In the genomic region with DNA sequence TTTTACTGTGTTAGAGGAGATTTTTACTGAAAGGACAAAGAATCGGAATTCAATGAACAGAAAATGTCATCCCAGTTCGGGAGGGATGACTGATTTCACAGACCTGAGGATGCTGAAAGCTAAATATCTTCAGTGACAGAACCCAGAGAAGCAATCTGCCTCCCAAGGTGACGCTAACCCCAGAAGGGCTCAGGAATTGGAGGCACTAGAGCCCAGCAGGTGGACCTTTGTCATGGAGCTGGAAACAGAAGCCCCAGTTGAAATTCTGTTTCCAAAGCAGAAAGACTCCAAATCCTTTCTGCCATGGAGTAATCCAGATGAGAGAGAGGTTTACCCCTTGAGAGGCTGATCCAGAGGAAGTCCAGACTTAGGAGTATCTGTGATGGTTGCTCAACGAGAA, we compare ENCODE assay signal across 7 cellular contexts.
DNase-seq lines count a peak whose midpoint lies in the region; ATAC-seq, FAIRE-seq and TF ChIP-seq lines count a peak whose summit lies in the region.
"Not testable (repeated sequence)": the region's sequence is repeated elsewhere in the genome, so short reads cannot be mapped to it uniquely, and the experiment has no call there.

No MANE protein-coding gene starts in this region.

- not testable (repeated sequence) for H4K8ac ChIP-seq in H9 (replicated peaks; ENCODE audit: insufficient read length, low read depth, low read length); H1 (ENCODE audit: extremely low read depth, insufficient read depth, low read length)

- not testable (repeated sequence) for H3K27me3 Mint-ChIP-seq in H9 (ENCODE audit: low read depth); WTC11 (ENCODE audit: low read depth); mesothelial cell of epicardium (ENCODE audit: low read depth)

- not testable (repeated sequence) for H3K23me2 ChIP-seq in H9 (ENCODE audit: insufficient read length, low read depth, low read length, poor library complexity, severe bottlenecking); H1 (ENCODE audit: low read depth, low read length)

- not testable (repeated sequence) for H3K9me3 ChIP-seq in A549; H9 (ENCODE audit: control insufficient read depth, low read depth, low read length); K562 (replicated peaks; ENCODE audit: control insufficient read depth, insufficient read depth, low read depth, low read length); H1 (ENCODE audit: insufficient read depth in 2 of 2, low read depth in 1 of 2, low read length in 1 of 2)

- in situ Hi-C loops in K562 (cut with MboI), result not testable (repeated sequence)

- H3K4me2 ChIP-seq in A549; H9 (ENCODE audit: insufficient read depth, insufficient read length, low read length); K562 (ENCODE audit: insufficient read depth, low read length); H1 (ENCODE audit: insufficient read depth in 1 of 2, low read depth in 2 of 2, low read length in 2 of 2): not testable (repeated sequence)

- FAIRE-seq in A549 (lab: Jason Lieb, UNC) (peak; percentile 72), GM12892 (lab: Jason Lieb, UNC) (peak; percentile 87), K562 (lab: Jason Lieb, UNC) (peak; percentile 23), H1 (lab: Jason Lieb, UNC) (peak; percentile 93)

- not testable (repeated sequence) for H2BK15ac ChIP-seq in H9 (ENCODE audit: low read depth, low read length); H1 (ENCODE audit: low read length)

- not testable (repeated sequence) for H3K18ac ChIP-seq in H9 (ENCODE audit: insufficient read length, low read depth, low read length); H1 (ENCODE audit: extremely low read depth, low read length)

- H3K79me2 ChIP-seq in H9 (ENCODE audit: insufficient read depth, low read length); K562 (ENCODE audit: control insufficient read depth, insufficient read depth, low read length); H1 (ENCODE audit: control insufficient read depth in 1 of 2, insufficient read depth in 2 of 2, low read length in 2 of 2): not testable (repeated sequence)

- H3K27ac Mint-ChIP-seq in H9 (peak overlapping the region in 2 of 3 experiments; percentile 80 to 82; a peak in 3 of 7 replicates), WTC11 (peak overlapping the region; percentile 94), mesothelial cell of epicardium (peak overlapping the region; percentile 19)

- intact Hi-C loops in K562 (cut with micrococcal nuclease), result not testable (repeated sequence)

- not testable (repeated sequence) for H4K91ac ChIP-seq in H9 (ENCODE audit: insufficient read length, low read depth, low read length); H1 (replicated peaks; ENCODE audit: insufficient read length, low read length)

- not testable (repeated sequence) for H3K27me3 ChIP-seq in H9 (ENCODE audit: insufficient read depth, low read length); H1 (replicated peaks in 1 of 4; ENCODE audit: control insufficient read depth in 3 of 4, extremely low read depth in 1 of 4, insufficient read depth in 3 of 4, low read length in 3 of 4)
- H3K27me3 ChIP-seq in K562 (ENCODE audit: control insufficient read depth in 2 of 2, insufficient read depth in 2 of 2, low read length in 2 of 2), result peaks cover 27 to 47% of the 10 kb centered on the region in 2 experiments

- POLR2A ChIA-PET in A549 (lab: Yijun Ruan, JAX); WTC11 (lab: Charles Lee); K562 (lab: Yijun Ruan, JAX): not testable (repeated sequence)
- POLR2A ChIA-PET in H1 (lab: Charles Lee; ENCODE audit: partially characterized antibody), result interaction anchor here (1.0 to 1.2 kb wide), 2 partner anchors 68 to 86 kb away, joined by 3 read pairs; no protein-coding TSS in a partner anchor

- not testable (repeated sequence) for H3T11ph ChIP-seq in H9 (ENCODE audit: low read length)

- H3K56ac ChIP-seq in H9 (ENCODE audit: insufficient read length, low read depth, low read length); H1 (replicated peaks; ENCODE audit: insufficient read length, low read depth, low read length): not testable (repeated sequence)

- not testable (repeated sequence) for H2BK5ac ChIP-seq in H9 (ENCODE audit: insufficient read length, low read length); H1 (ENCODE audit: low read depth, low read length)

- H3K4me3 Mint-ChIP-seq in H9, WTC11, mesothelial cell of epicardium: not testable (repeated sequence)

- WGBS in A549 (ENCODE audit: missing lambda C conversion rate), result 32% methylated on average over 4 of the region's 4 CpGs
- no CpG with 5 or more reads among the region's 4 CpGs for WGBS in H9 (ENCODE audit: extremely low coverage, insufficient read length, low lambda C conversion rate)
- 0% methylated on average over 4 of the region's 4 CpGs for WGBS in K562 (ENCODE audit: insufficient coverage, low coverage, missing lambda C conversion rate)
- 69% methylated on average over 4 of the region's 4 CpGs; no CpG with 5 or more reads in 1 of the 2 experiments for WGBS in H1 (ENCODE audit: extremely low coverage in 1 of 2, insufficient coverage in 1 of 2, insufficient read length in 1 of 2, insufficient replicate concordance in 2 of 2, low coverage in 1 of 2, low lambda C conversion rate in 2 of 2, missing lambda C conversion rate in 1 of 2), 2 experiments

- H2BK20ac ChIP-seq in H9 (ENCODE audit: low read depth, low read length, poor library complexity, severe bottlenecking); H1 (ENCODE audit: low read length): not testable (repeated sequence)

- BruUV-seq in K562 (replicated peaks; lab: Mats Ljungman, UMichigan), result not testable (repeated sequence)

- not testable (repeated sequence) for H3K27ac ChIP-seq in A549; K562 (ENCODE audit: extremely low read depth, low read depth, low read length); H1 (ENCODE audit: low read depth, low read length)
- peak overlapping the region; percentile 36 for H3K27ac ChIP-seq in H9 (ENCODE audit: insufficient read length, low read depth, low read length)

- H3K36me3 ChIP-seq in K562 (ENCODE audit: control insufficient read depth, insufficient read depth, low read length); H1 (ENCODE audit: control insufficient read depth in 2 of 4, insufficient read depth in 4 of 4, low read length in 3 of 4): not testable (repeated sequence)

- not testable (repeated sequence) for H4K5ac ChIP-seq in H9 (ENCODE audit: insufficient read length, low read depth, low read length); H1 (ENCODE audit: insufficient read length, low read depth, low read length)

- not testable (repeated sequence) for H3K4me1 ChIP-seq in A549; H9 (ENCODE audit: insufficient read depth, low read length); K562 (replicated peaks in 1 of 2; ENCODE audit: control insufficient read depth in 2 of 2, insufficient read depth in 2 of 2, low read length in 2 of 2); H1 (replicated peaks in 1 of 4; ENCODE audit: control insufficient read depth in 3 of 4, insufficient read depth in 4 of 4, low read length in 3 of 4)

- not testable (repeated sequence) for ATAC-seq in A549, K562
- peak; percentile 73 for ATAC-seq in WTC11

- H2AK5ac ChIP-seq in H9 (ENCODE audit: insufficient read length, low read length); H1 (ENCODE audit: low read depth, low read length): not testable (repeated sequence)

- not testable (repeated sequence) for H2AFZ ChIP-seq in H9 (ENCODE audit: low read length); K562 (ENCODE audit: low read depth, low read length); H1 (ENCODE audit: low read length)

- H3K4ac ChIP-seq in H9 (ENCODE audit: low read depth, low read length); H1 (replicated peaks; ENCODE audit: insufficient read length, low read depth, low read length): not testable (repeated sequence)

- H2BK120ac ChIP-seq in H9 (ENCODE audit: low read depth, low read length, poor library complexity, severe bottlenecking); H1 (replicated peaks; ENCODE audit: low read depth, low read length): not testable (repeated sequence)

- not testable (repeated sequence) for H3K14ac ChIP-seq in H9 (ENCODE audit: insufficient read depth, low read length); H1 (ENCODE audit: insufficient read length)

- not testable (repeated sequence) for H3K79me1 ChIP-seq in H9 (ENCODE audit: insufficient read depth, low read depth, low read length, poor library complexity, severe bottlenecking); H1 (ENCODE audit: low read depth, low read length)

- not testable (repeated sequence) for H3K9me1 ChIP-seq in K562 (ENCODE audit: control insufficient read depth, insufficient read depth, low read length)

- CTCF ChIA-PET in A549 (lab: Yijun Ruan, JAX), result interaction anchor here (0.6 to 1.4 kb wide), 2 partner anchors 26 to 1125 kb away, joined by 3 read pairs; no protein-coding TSS in a partner anchor
- CTCF ChIA-PET in WTC11 (lab: Charles Lee), result interaction anchor here (1.0 to 1.8 kb wide), 3 partner anchors 31 to 75 kb away, joined by 3 to 7 read pairs (median 6); no protein-coding TSS in a partner anchor
- CTCF ChIA-PET in K562 (lab: Yijun Ruan, JAX; ENCODE audit: low intra/inter-chr PET ratio), result not testable (repeated sequence)
- CTCF ChIA-PET in H1 (lab: Charles Lee; ENCODE audit: partially characterized antibody), result interaction anchor here (0.7 to 2.5 kb wide), 4 partner anchors 10 to 67 kb away, joined by 3 to 5 read pairs (median 3); no protein-coding TSS in a partner anchor

- not testable (repeated sequence) for TF ChIP-seq POLR2A in A549 (IDR thresholded peaks at IDR 0.05; ENCODE audit: low read length); GM12892 (IDR thresholded peaks at IDR 0.05; ENCODE audit: low read depth, low read length); K562 (conservative IDR thresholded peaks at IDR 0.05); H1 (IDR thresholded peaks at IDR 0.05; ENCODE audit: control extremely low read depth in 1 of 2, low read depth in 2 of 2, low read length in 2 of 2)

- not testable (repeated sequence) for DNase-seq in A549 (ENCODE audit: low read depth in 1 of 2, low spot score in 1 of 2); GM12892 (ENCODE audit: insufficient read length); H9; WTC11 (ENCODE audit: low spot score); K562 (ENCODE audit: extremely low read depth in 1 of 4, low spot score in 3 of 4); H1 (ENCODE audit: low read depth in 1 of 2, low spot score in 2 of 2); mesothelial cell of epicardium (ENCODE audit: low spot score in 2 of 2, unreplicated experiment in 2 of 2)

- TF ChIP-seq EP300 in A549 (IDR thresholded peaks at IDR 0.05); K562 (IDR thresholded peaks at IDR 0.05; ENCODE audit: low read length); H1 (IDR thresholded peaks at IDR 0.05; ENCODE audit: borderline replicate concordance in 1 of 2, low read depth in 2 of 2, low read length in 2 of 2): not testable (repeated sequence)

- not testable (repeated sequence) for H2BK12ac ChIP-seq in H9 (ENCODE audit: insufficient read length, low read depth, low read length); H1 (ENCODE audit: low read depth, low read length)

- not testable (repeated sequence) for H3K9me3 Mint-ChIP-seq in H9, WTC11, mesothelial cell of epicardium

- not testable (repeated sequence) for H3K36me3 Mint-ChIP-seq in H9 (ENCODE audit: insufficient read depth in 1 of 3, low read depth in 3 of 3); WTC11; mesothelial cell of epicardium

- not testable (repeated sequence) for H3K4me3 ChIP-seq in A549; K562; H1 (ENCODE audit: extremely low read depth in 1 of 4, insufficient read depth in 2 of 4, low read depth in 3 of 4, low read length in 4 of 4)

- not testable (repeated sequence) for TF ChIP-seq RAD21 in A549 (conservative IDR thresholded peaks at IDR 0.05 in 1 of 2, IDR thresholded peaks at IDR 0.05 in 1 of 2); K562 (CRISPR knock-in tag; conservative IDR thresholded peaks at IDR 0.05 in 1 of 2, IDR thresholded peaks at IDR 0.05 in 1 of 2); H1 (IDR thresholded peaks at IDR 0.05 in 1 of 2, conservative IDR thresholded peaks at IDR 0.05 in 1 of 2; ENCODE audit: low read depth in 2 of 2, low read length in 2 of 2)

- not testable (repeated sequence) for H4K20me1 ChIP-seq in H9 (ENCODE audit: control insufficient read depth, insufficient read depth, insufficient read length); K562 (replicated peaks; ENCODE audit: control insufficient read depth, insufficient read depth, low read length); H1 (replicated peaks in 1 of 2; ENCODE audit: control insufficient read depth in 1 of 2, insufficient read depth in 2 of 2, low read length in 2 of 2)

- not testable (repeated sequence) for H3K9ac ChIP-seq in H9 (ENCODE audit: extremely low read depth, insufficient read length, low read length); K562 (ENCODE audit: insufficient read depth in 1 of 2, low read depth in 2 of 2, low read length in 2 of 2); H1 (replicated peaks in 1 of 4; ENCODE audit: extremely low read depth in 1 of 4, low read depth in 3 of 4, low read length in 3 of 4)

- peaks cover 18 to 26% of the 10 kb centered on the region in 2 experiments for H3K4me1 Mint-ChIP-seq in H9
- peaks cover 33% of the 10 kb centered on the region for H3K4me1 Mint-ChIP-seq in WTC11
- peaks cover 12% of the 10 kb centered on the region for H3K4me1 Mint-ChIP-seq in mesothelial cell of epicardium

- TF ChIP-seq CTCF in A549 (IDR thresholded peaks at IDR 0.05); H9 (conservative IDR thresholded peaks at IDR 0.05); WTC11 (IDR thresholded peaks at IDR 0.05); K562 (IDR thresholded peaks at IDR 0.05 in 2 of 3, conservative IDR thresholded peaks at IDR 0.05 in 1 of 3; ENCODE audit: insufficient read depth in 2 of 3, low read depth in 1 of 3, low read length in 3 of 3); H1 (IDR thresholded peaks at IDR 0.05; ENCODE audit: control extremely low read depth in 1 of 3, insufficient read depth in 1 of 3, low read depth in 1 of 3, low read length in 3 of 3); mesothelial cell of epicardium (IDR thresholded peaks at IDR 0.05; ENCODE audit: unreplicated experiment): not testable (repeated sequence)

- H3K23ac ChIP-seq in H9 (ENCODE audit: insufficient read length, low read depth, low read length); H1 (ENCODE audit: insufficient read length): not testable (repeated sequence)

Comparison
In these comparisons a context has a peak if more than half of its experiments do, and no peak if none do; other contexts are left out.
1. H3K27ac Mint-ChIP-seq: peak in every context shown above with its lines; median percentile 94 in WTC11; 81 in H9; 19 in mesothelial cell of epicardium.